ENCODE assay signal across 8 cellular contexts in the genomic region with DNA sequence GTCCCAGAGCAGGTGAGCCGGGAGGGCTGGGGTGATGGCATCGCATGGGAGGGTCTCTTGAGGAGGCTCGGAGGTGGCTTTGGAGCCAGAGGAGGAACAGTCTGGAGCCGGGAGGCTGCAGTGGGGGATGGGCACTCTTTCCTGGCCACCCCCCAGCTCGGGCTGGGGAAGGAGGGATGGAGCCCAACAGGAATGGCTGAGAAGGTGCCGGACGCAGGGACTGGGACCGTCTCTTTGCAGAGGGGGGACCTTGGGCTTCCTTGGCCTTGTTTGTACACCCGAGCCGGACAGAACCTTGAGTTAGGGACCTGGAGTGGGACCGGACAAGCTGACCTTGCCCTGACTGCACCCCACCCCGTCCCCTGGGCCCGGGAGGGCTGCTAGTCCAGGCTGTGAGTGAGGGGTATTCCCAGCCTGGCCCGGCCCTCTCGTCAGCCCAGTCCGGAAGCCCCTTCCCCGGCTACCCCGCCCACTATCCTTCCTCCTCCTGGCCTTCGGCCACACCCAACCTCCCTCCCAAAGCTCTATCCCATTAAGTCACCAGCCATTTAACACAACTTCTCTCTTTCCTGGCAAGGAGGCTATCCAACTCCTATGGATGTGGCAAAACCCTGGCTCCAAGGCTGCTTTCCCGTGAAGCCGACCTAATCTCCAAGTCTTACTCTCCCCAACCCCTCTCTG. TPM values are rescaled to one million over a fixed set of nuclear protein-coding genes. Genes with fewer than 3 reads are reported as not detected.
DNase-seq lines count a peak whose midpoint lies in the region; ATAC-seq and TF ChIP-seq lines count a peak whose summit lies in the region.

No MANE protein-coding gene starts in this region.

- peaks cover 0 to 15% (median 4%) of the 10 kb centered on the region in 4 donors for H3K4me1 Mint-ChIP-seq in CD4-positive, alpha-beta memory T cell

- peak overlapping the region in 3 of 7 donors; percentile 40 to 70 (median 54) for H3K27ac Mint-ChIP-seq in CD4-positive, alpha-beta memory T cell

- WGBS in ovary, 3 donors = 13 to 27% (median 20%) methylated on average over 21 of the region's 21 CpGs

- H3K27me3 ChIP-seq in CD4-positive, alpha-beta memory T cell (ENCODE audit: insufficient read depth, low read length) = no peaks in the 10 kb centered on the region
- no peaks in the 10 kb centered on the region for H3K27me3 ChIP-seq in ovary

- CTCF ChIA-PET in CD4-positive, alpha-beta memory T cell (lab: Charles Lee; ENCODE audit: partially characterized antibody) = interaction anchor here (1.2 to 1.5 kb wide), 2 partner anchors 13 to 21 kb away, joined by 3 to 4 read pairs; no protein-coding TSS in a partner anchor
- CTCF ChIA-PET in RWPE1 (lab: Yijun Ruan, JAX) = interaction anchor here (0.6 kb wide), 1 partner anchor 302 kb away, joined by 3 read pairs; no protein-coding TSS in a partner anchor

- peaks cover 26% of the 10 kb centered on the region for H3K4me1 ChIP-seq in CD4-positive, alpha-beta memory T cell (ENCODE audit: insufficient read depth, low read length)
- H3K4me1 ChIP-seq in ovary (ENCODE audit: insufficient read depth) = peaks cover 9% of the 10 kb centered on the region

- intact Hi-C loops in CD4-positive, alpha-beta memory T cell (cut with micrococcal nuclease) = no loop called here
- intact Hi-C loops in ovary (cut with DNase I) = no loop called here

- H3K9me3 ChIP-seq in CD4-positive, alpha-beta memory T cell (ENCODE audit: control insufficient read depth in 1 of 2, low read length in 2 of 2) = no peaks in the 10 kb centered on the region
- H3K9me3 ChIP-seq in ovary = no peaks in the 10 kb centered on the region

- H3K4me3 ChIP-seq in CD4-positive, alpha-beta memory T cell (ENCODE audit: low read length in 2 of 2) = no peak overlapping the region
- H3K4me3 ChIP-seq in fibroblast of villous mesenchyme (ENCODE audit: low read depth, low read length) (peak overlapping the region; percentile 64), ovary (peak overlapping the region; percentile 54)

- no peak for DNase-seq in CD4-positive, alpha-beta memory T cell
- DNase-seq in RWPE1 (ENCODE audit: low spot score) (no peak), fibroblast of villous mesenchyme (ENCODE audit: low read depth) (no peak), ovary (peak; percentile 56 to 68 (median 65))
- DNase-seq in stimulated activated CD4-positive, alpha-beta T cell treated with anti-CD3 and anti-CD28 coated beads, Interleukin-12 subunit alpha, Interleukin-12 subunit beta, amount 100 ng/mL, for 4 hours = no peak
- no peak for DNase-seq in stimulated activated naive CD4-positive, alpha-beta T cell treated with Interleukin-2 at 50 U/mL for 16 hours (lab: John Stamatoyannopoulos, UW)

- H3K36me3 ChIP-seq in CD4-positive, alpha-beta memory T cell (ENCODE audit: insufficient read depth, low read length) = no peaks in the 10 kb centered on the region
- no peaks in the 10 kb centered on the region for H3K36me3 ChIP-seq in ovary

- no peak for ATAC-seq in HG03196 (IDR thresholded peaks at IDR 0.05; ENCODE audit: unreplicated experiment)
- no peak for ATAC-seq in HG03571 (IDR thresholded peaks at IDR 0.05; ENCODE audit: unreplicated experiment)

- H3K36me3 Mint-ChIP-seq in CD4-positive, alpha-beta memory T cell = peaks cover 4 to 10% of the 10 kb centered on the region in 2 donors

- no peaks in the 10 kb centered on the region for H3K9me3 Mint-ChIP-seq in CD4-positive, alpha-beta memory T cell

- TF ChIP-seq CTCF in RWPE1 (conservative IDR thresholded peaks at IDR 0.05; ENCODE audit: low read depth) = no peak
- TF ChIP-seq CTCF in fibroblast of villous mesenchyme (IDR thresholded peaks at IDR 0.05; ENCODE audit: insufficient read depth, low read depth, low read length) = no peak
- no peak for TF ChIP-seq CTCF in ovary (IDR thresholded peaks at IDR 0.05)

- peak overlapping the region in 7 of 8 donors; percentile 26 to 71 (median 47) for H3K4me3 Mint-ChIP-seq in CD4-positive, alpha-beta memory T cell

- POLR2A ChIA-PET in CD4-positive, alpha-beta memory T cell (lab: Charles Lee; ENCODE audit: partially characterized antibody) = no interaction called here
- POLR2A ChIA-PET in RWPE1 (lab: Yijun Ruan, JAX; ENCODE audit: low non-redundant PET) = no interaction called here

- H3K27ac ChIP-seq in CD4-positive, alpha-beta memory T cell (ENCODE audit: low read depth, low read length) = no peak overlapping the region
- H3K27ac ChIP-seq in RWPE1 (peak overlapping the region; percentile 26; the same call in 1 of the 2 replicates), ovary (peak overlapping the region; percentile 21 to 53)

- H3K27me3 Mint-ChIP-seq in CD4-positive, alpha-beta memory T cell = peaks cover 0 to 3% of the 10 kb centered on the region in 2 donors

- no peak for TF ChIP-seq EP300 in ovary (IDR thresholded peaks at IDR 0.05)

- no peak for TF ChIP-seq POLR2A in ovary (IDR thresholded peaks at IDR 0.05)

RNA-seq across cellular contexts. Expression of a gene that starts 0.9 kb away (rescaled TPM):
- under 1 TPM; 0.64 to 0.70 TPM for total RNA-seq in CD4-positive, alpha-beta memory T cell
- polyA plus RNA-seq in CD4-positive, alpha-beta memory T cell = 1 to 10 TPM in 1 of 2 donors, under 1 TPM in 1; 0.35 to 1.1 TPM
- total RNA-seq in fibroblast of villous mesenchyme (4.3 and 4.8 TPM in 2 replicates), ovary (1 to 10 TPM; 1.1 to 3.7 (median 1.8) TPM)
- polyA plus RNA-seq in ovary = 1 to 10 TPM; 1.3 to 1.5 TPM

RNA-seq across cellular contexts. Expression of a gene that starts 19.1 kb away (rescaled TPM):
- total RNA-seq in CD4-positive, alpha-beta memory T cell = 10 to 100 TPM; 44.0 to 50.4 TPM
- polyA plus RNA-seq in CD4-positive, alpha-beta memory T cell = 10 to 100 TPM in 1 of 2 donors, 1 to 10 TPM in 1; 4.4 to 16.1 TPM
- total RNA-seq in fibroblast of villous mesenchyme = 17.7 and 24.8 TPM in 2 replicates
- 10 to 100 TPM; 19.2 to 39.1 (median 34.3) TPM for total RNA-seq in ovary
- 10 to 100 TPM in 1 of 2 donors, 1 to 10 TPM in 1; 2.7 to 28.8 TPM for polyA plus RNA-seq in ovary

RNA-seq across cellular contexts. Expression of a gene that starts 22.3 kb away (rescaled TPM):
- total RNA-seq in CD4-positive, alpha-beta memory T cell = under 1 TPM; 0.64 to 0.70 TPM
- under 1 TPM in 1 of 2 donors, not detected in 1; 0.45 TPM for polyA plus RNA-seq in CD4-positive, alpha-beta memory T cell
- 0.32 and 0.43 TPM in 2 replicates for total RNA-seq in fibroblast of villous mesenchyme
- total RNA-seq in ovary = under 1 TPM; 0.11 to 0.66 (median 0.35) TPM
- 1 to 10 TPM in 1 of 2 donors, under 1 TPM in 1; 0.52 to 3.3 TPM for polyA plus RNA-seq in ovary

RNA-seq across cellular contexts. Expression of a gene that starts 34.8 kb away (rescaled TPM):
- total RNA-seq in CD4-positive, alpha-beta memory T cell = 10 to 100 TPM; 48.1 to 51.6 TPM
- 10 to 100 TPM; 42.4 to 43.0 TPM for polyA plus RNA-seq in CD4-positive, alpha-beta memory T cell
- total RNA-seq in fibroblast of villous mesenchyme (72.5 and 124 TPM in 2 replicates), ovary (100 to 1,000 TPM in 1 of 7 donors, 10 to 100 TPM in 6; 44.5 to 109 (median 60.3) TPM)
- polyA plus RNA-seq in ovary = 10 to 100 TPM; 33.2 to 71.0 TPM

RNA-seq across cellular contexts. Expression of a gene that starts 50.2 kb away (rescaled TPM):
- 100 to 1,000 TPM; 128 to 136 TPM for total RNA-seq in CD4-positive, alpha-beta memory T cell
- 10 to 100 TPM; 45.5 to 54.3 TPM for polyA plus RNA-seq in CD4-positive, alpha-beta memory T cell
- total RNA-seq in fibroblast of villous mesenchyme (137 and 139 TPM in 2 replicates), ovary (100 to 1,000 TPM in 1 of 7 donors, 10 to 100 TPM in 6; 19.2 to 104 (median 36.9) TPM)
- 10 to 100 TPM; 17.4 to 21.1 TPM for polyA plus RNA-seq in ovary

Comparison
In these comparisons a context has a peak if more than half of its experiments do, and no peak if none do; other contexts are left out.
1. DNase-seq: peak in ovary (5 of 5); none in CD4-positive, alpha-beta memory T cell (0 of 5), RWPE1 (single experiment), fibroblast of villous mesenchyme (single experiment), stimulated activated CD4-positive, alpha-beta T cell treated with anti-CD3 and anti-CD28 coated beads, Interleukin-12 subunit alpha, Interleukin-12 subunit beta, amount 100 ng/mL, for 4 hours (single experiment) and stimulated activated naive CD4-positive, alpha-beta T cell treated with Interleukin-2 at 50 U/mL for 16 hours (single experiment).
2. H3K4me3 ChIP-seq: peak in fibroblast of villous mesenchyme (single experiment) and ovary (single experiment); none in CD4-positive, alpha-beta memory T cell (0 of 2).